ENCODE assay signal across 20 cellular contexts in genomic region chr6:5679271-5679670, GRCh38.
A peak's percentile ranks its signal among the peaks of the same experiment; 100 is the strongest.
DNase-seq lines count a peak whose midpoint lies in the region; ATAC-seq lines count a peak whose summit lies in the region.
"Had no signal": no experiment of that assay in that cellular context is flagged by ENCODE, and none has a peak within 500 bp of the region (broad histone marks: within the 10 kb centered on the region; RNA-seq: fewer than 3 reads in every experiment).

No MANE protein-coding gene starts in this region.

- no peak overlapping the region for H3K9ac ChIP-seq in BLaER1 treated with 17β-estradiol and CSF1 and Interleukin-3, amounts not matched to agents 10 nM and 100 nM
- H3K9ac ChIP-seq: GM23248 had no signal

- POLR2A ChIA-PET in naive thymus-derived CD4-positive, alpha-beta T cell (lab: Charles Lee), result interaction anchor here (1.5 to 1.9 kb wide), 2 partner anchors 11 to 15 kb away, joined by 3 to 4 read pairs; no protein-coding TSS in a partner anchor

- no peaks in the 10 kb centered on the region for H3K27me3 Mint-ChIP-seq in activated T-helper 17 cell treated with anti-CD3 and anti-CD28 coated beads, Interleukin-2, amount 50 U/mL, for 72 hours
- no peaks in the 10 kb centered on the region for H3K27me3 Mint-ChIP-seq in naive thymus-derived CD4-positive, alpha-beta T cell

- H4K20me1 ChIP-seq in BLaER1 treated with 17β-estradiol and CSF1 and Interleukin-3, amounts not matched to agents 10 nM and 100 nM, result no peaks in the 10 kb centered on the region

- CTCF ChIA-PET in naive thymus-derived CD4-positive, alpha-beta T cell (lab: Charles Lee), result interaction anchor here (1.3 kb wide), 1 partner anchor 8 kb away, joined by 4 read pairs; no protein-coding TSS in a partner anchor

- peak overlapping the region; percentile 43 to 84 (median 68) for H3K4me2 ChIP-seq in BLaER1 treated with 17β-estradiol and CSF1 and Interleukin-3, amounts not matched to agents 10 nM and 100 nM
- H3K4me2 ChIP-seq: A549, PC-9 had no signal

- DNase-seq in naive thymus-derived CD4-positive, alpha-beta T cell, result no peak
- DNase-seq in MG63 (no peak), SW 1271 (lab: John Stamatoyannopoulos, UW) (no peak), HT-29 (ENCODE audit: low spot score) (no peak)
- DNase-seq: DMS79 treated with DMSO at 0.1 percent for 48 hours, GM23248, HCEC 1CT, IMR-90, NCI-H1105 treated with DMSO at 0.1 percent for 48 hours, NCI-H187, NCI-H226, NCI-H524 treated with DMSO at 0.1 percent for 48 hours, PC-9 had no signal

- peak overlapping the region; percentile 49 for H3K27ac Mint-ChIP-seq in activated T-helper 17 cell treated with anti-CD3 and anti-CD28 coated beads, Interleukin-2, amount 50 U/mL, for 72 hours
- H3K27ac Mint-ChIP-seq in naive thymus-derived CD4-positive, alpha-beta T cell, result peak overlapping the region in 6 of 9 donors; percentile 2 to 81 (median 32)

- no peaks in the 10 kb centered on the region for H3K36me3 ChIP-seq in BLaER1 treated with 17β-estradiol and CSF1 and Interleukin-3, amounts not matched to agents 10 nM and 100 nM
- no peaks in the 10 kb centered on the region for H3K36me3 ChIP-seq in KOPT-K1 (ENCODE audit: insufficient read depth, low read length)
- H3K36me3 ChIP-seq in naive thymus-derived CD4-positive, alpha-beta T cell (ENCODE audit: control insufficient read depth in 2 of 3, insufficient read depth in 3 of 3, low read length in 3 of 3), result no peaks in the 10 kb centered on the region
- H3K36me3 ChIP-seq in MG63, result no peaks in the 10 kb centered on the region

- H3K4me3 Mint-ChIP-seq in activated T-helper 17 cell treated with anti-CD3 and anti-CD28 coated beads, Interleukin-2, amount 50 U/mL, for 72 hours, result no peak overlapping the region
- H3K4me3 Mint-ChIP-seq in naive thymus-derived CD4-positive, alpha-beta T cell, result peak overlapping the region in 3 of 10 donors; percentile 41 to 51 (median 50)

- no peak overlapping the region for H3K4me3 ChIP-seq in BLaER1 treated with 17β-estradiol and CSF1 and Interleukin-3, amounts not matched to agents 10 nM and 100 nM
- no peak overlapping the region for H3K4me3 ChIP-seq in naive thymus-derived CD4-positive, alpha-beta T cell (ENCODE audit: low read length)
- no peak overlapping the region for H3K4me3 ChIP-seq in MG63
- H3K4me3 ChIP-seq: A549, GM23248, PC-9 had no signal

- H3K4me1 Mint-ChIP-seq in activated T-helper 17 cell treated with anti-CD3 and anti-CD28 coated beads, Interleukin-2, amount 50 U/mL, for 72 hours, result peaks cover 13% of the 10 kb centered on the region
- H3K4me1 Mint-ChIP-seq in naive thymus-derived CD4-positive, alpha-beta T cell, result peaks cover 18 to 53% (median 45%) of the 10 kb centered on the region in 7 donors

- H3K27me3 ChIP-seq in BLaER1 treated with 17β-estradiol and CSF1 and Interleukin-3, amounts not matched to agents 10 nM and 100 nM, result no peaks in the 10 kb centered on the region
- no peaks in the 10 kb centered on the region for H3K27me3 ChIP-seq in naive thymus-derived CD4-positive, alpha-beta T cell (ENCODE audit: control insufficient read depth in 2 of 2, insufficient read depth in 2 of 2, low read length in 2 of 2)
- H3K27me3 ChIP-seq in MG63, result no peaks in the 10 kb centered on the region

- H3K9me3 ChIP-seq in BLaER1 treated with 17β-estradiol and CSF1 and Interleukin-3, amounts not matched to agents 10 nM and 100 nM (replicated peaks in 1 of 11), result peaks cover 0 to 11% (median 0%) of the 10 kb centered on the region in 11 experiments; a peak in 4 of 22 replicates
- no peaks in the 10 kb centered on the region for H3K9me3 ChIP-seq in KOPT-K1 (ENCODE audit: insufficient read depth, low read length, poor library complexity, severe bottlenecking)
- H3K9me3 ChIP-seq in naive thymus-derived CD4-positive, alpha-beta T cell (ENCODE audit: control insufficient read depth in 2 of 3, low read length in 3 of 3), result peaks cover 0 to 4% (median 0%) of the 10 kb centered on the region in 3 experiments
- H3K9me3 ChIP-seq in MG63, result no peaks in the 10 kb centered on the region
- H3K9me3 ChIP-seq: A549 had no signal

- peaks cover 27 to 54% (median 30%) of the 10 kb centered on the region in 10 experiments for H3K4me1 ChIP-seq in BLaER1 treated with 17β-estradiol and CSF1 and Interleukin-3, amounts not matched to agents 10 nM and 100 nM
- H3K4me1 ChIP-seq in naive thymus-derived CD4-positive, alpha-beta T cell (ENCODE audit: control insufficient read depth in 2 of 2, insufficient read depth in 2 of 2, low read length in 2 of 2), result peaks cover 0 to 16% of the 10 kb centered on the region in 2 donors
- H3K4me1 ChIP-seq: A549 had no signal

- peaks cover 4% of the 10 kb centered on the region for H3K9me3 Mint-ChIP-seq in activated T-helper 17 cell treated with anti-CD3 and anti-CD28 coated beads, Interleukin-2, amount 50 U/mL, for 72 hours
- H3K9me3 Mint-ChIP-seq in naive thymus-derived CD4-positive, alpha-beta T cell, result peaks cover 0 to 12% (median 5%) of the 10 kb centered on the region in 11 donors

- no peaks in the 10 kb centered on the region for H3K36me3 Mint-ChIP-seq in activated T-helper 17 cell treated with anti-CD3 and anti-CD28 coated beads, Interleukin-2, amount 50 U/mL, for 72 hours (ENCODE audit: low read depth)
- H3K36me3 Mint-ChIP-seq in naive thymus-derived CD4-positive, alpha-beta T cell, result peaks cover 3 to 30% (median 14%) of the 10 kb centered on the region in 5 donors

- peak overlapping the region in 7 of 11 experiments; percentile 10 to 41 (median 39); a peak in 10 of 22 replicates for H3K27ac ChIP-seq in BLaER1 treated with 17β-estradiol and CSF1 and Interleukin-3, amounts not matched to agents 10 nM and 100 nM
- H3K27ac ChIP-seq in KOPT-K1 (ENCODE audit: low read depth, low read length, poor library complexity, severe bottlenecking), result peak overlapping the region; percentile 54
- H3K27ac ChIP-seq in naive thymus-derived CD4-positive, alpha-beta T cell (ENCODE audit: low read depth, low read length), result no peak overlapping the region
- H3K27ac ChIP-seq: A549, C4-2B, GM23248, PC-9, RWPE1 had no signal

- intact Hi-C loops in naive thymus-derived CD4-positive, alpha-beta T cell (cut with micrococcal nuclease), result no loop called here

- ATAC-seq in activated T-helper 17 cell treated with anti-CD3 and anti-CD28 coated beads, Interleukin-2, amount 50 U/mL, for 72 hours (replicated peaks), result no peak
- ATAC-seq in naive thymus-derived CD4-positive, alpha-beta T cell, result no peak
- no peak for ATAC-seq in HG02884 (IDR thresholded peaks at IDR 0.05; ENCODE audit: unreplicated experiment)
- ATAC-seq: A549 had no signal
